ENCODE assay signal across 10 cellular contexts in genomic region chr3:112858410-112859069, GRCh38. TPM values are rescaled to one million over a fixed set of nuclear protein-coding genes. Genes with fewer than 3 reads are reported as not detected.
A peak's percentile ranks its signal among the peaks of the same experiment; 100 is the strongest.
DNase-seq lines count a peak whose midpoint lies in the region; ATAC-seq and TF ChIP-seq lines count a peak whose summit lies in the region.
"Had no signal": no experiment of that assay in that cellular context is flagged by ENCODE, and none has a peak within 500 bp of the region (broad histone marks: within the 10 kb centered on the region; RNA-seq: fewer than 3 reads in every experiment).

No MANE protein-coding gene starts in this region.

- intact Hi-C loops in activated naive CD4-positive, alpha-beta T cell treated with anti-CD3 and anti-CD28 coated beads for 36 hours (cut with micrococcal nuclease) = loop anchor here (1.0 to 2.0 kb wide), 2 partner anchors 115 to 122 kb away; no protein-coding TSS in a partner anchor

- H3K4me3 ChIP-seq in NB4 (ENCODE audit: low read depth, low read length) = no peak overlapping the region

- peak overlapping the region; percentile 64 for H3K27ac Mint-ChIP-seq in activated naive CD4-positive, alpha-beta T cell treated with anti-CD3 and anti-CD28 coated beads for 36 hours
- no peak overlapping the region for H3K27ac Mint-ChIP-seq in activated naive CD4-positive, alpha-beta T cell treated with anti-CD3 and anti-CD28 coated beads, Interleukin-2, amount 10 ng/mL, durations not matched to agents 7 days and 5 days
- peak overlapping the region; percentile 80 for H3K27ac Mint-ChIP-seq in activated naive CD8-positive, alpha-beta T cell treated with anti-CD3 and anti-CD28 coated beads, Interleukin-2, amount 50 U/mL, for 24 hours
- H3K27ac Mint-ChIP-seq in nephron progenitor cell = no peak overlapping the region

- no peak for TF ChIP-seq POLR2A in NB4 (IDR thresholded peaks at IDR 0.05; ENCODE audit: extremely low read depth, insufficient read length)

- H3K9me3 Mint-ChIP-seq in activated naive CD4-positive, alpha-beta T cell treated with anti-CD3 and anti-CD28 coated beads for 36 hours = peaks cover 7% of the 10 kb centered on the region
- H3K9me3 Mint-ChIP-seq in activated naive CD4-positive, alpha-beta T cell treated with anti-CD3 and anti-CD28 coated beads, Interleukin-2, amount 10 ng/mL, durations not matched to agents 7 days and 5 days = peaks cover 7% of the 10 kb centered on the region
- peaks cover 13% of the 10 kb centered on the region for H3K9me3 Mint-ChIP-seq in activated naive CD8-positive, alpha-beta T cell treated with anti-CD3 and anti-CD28 coated beads, Interleukin-2, amount 50 U/mL, for 24 hours
- peaks cover 29% of the 10 kb centered on the region for H3K9me3 Mint-ChIP-seq in nephron progenitor cell

- peak overlapping the region; percentile 14 for H3K4me3 Mint-ChIP-seq in activated naive CD4-positive, alpha-beta T cell treated with anti-CD3 and anti-CD28 coated beads for 36 hours
- no peak overlapping the region for H3K4me3 Mint-ChIP-seq in activated naive CD4-positive, alpha-beta T cell treated with anti-CD3 and anti-CD28 coated beads, Interleukin-2, amount 10 ng/mL, durations not matched to agents 7 days and 5 days
- H3K4me3 Mint-ChIP-seq in activated naive CD8-positive, alpha-beta T cell treated with anti-CD3 and anti-CD28 coated beads, Interleukin-2, amount 50 U/mL, for 24 hours = peak overlapping the region; percentile 49
- H3K4me3 Mint-ChIP-seq in nephron progenitor cell = no peak overlapping the region

- H3K27me3 Mint-ChIP-seq in activated naive CD4-positive, alpha-beta T cell treated with anti-CD3 and anti-CD28 coated beads for 36 hours (ENCODE audit: low read depth) = no peaks in the 10 kb centered on the region
- no peaks in the 10 kb centered on the region for H3K27me3 Mint-ChIP-seq in activated naive CD4-positive, alpha-beta T cell treated with anti-CD3 and anti-CD28 coated beads, Interleukin-2, amount 10 ng/mL, durations not matched to agents 7 days and 5 days
- H3K27me3 Mint-ChIP-seq in activated naive CD8-positive, alpha-beta T cell treated with anti-CD3 and anti-CD28 coated beads, Interleukin-2, amount 50 U/mL, for 24 hours = no peaks in the 10 kb centered on the region
- H3K27me3 Mint-ChIP-seq in nephron progenitor cell (ENCODE audit: low read depth, poor library complexity) = no peaks in the 10 kb centered on the region

- peak; percentile 22 for DNase-seq in activated naive CD4-positive, alpha-beta T cell treated with anti-CD3 and anti-CD28 coated beads for 36 hours
- no peak for DNase-seq in activated naive CD4-positive, alpha-beta T cell treated with anti-CD3 and anti-CD28 coated beads, Interleukin-2, amount 10 ng/mL, durations not matched to agents 7 days and 5 days
- DNase-seq in NB4 (ENCODE audit: low read depth) (peak; percentile 87), nephron progenitor cell (no peak), NCI-H748 treated with DMSO at 0.1 percent for 48 hours (lab: John Stamatoyannopoulos, UW) (no peak), NCI-H526 treated with DMSO at 0.1 percent for 48 hours (lab: John Stamatoyannopoulos, UW) (no peak)
- DNase-seq in activated naive CD8-positive, alpha-beta T cell treated with anti-CD3 and anti-CD28 coated beads, Interleukin-2, amount 50 U/mL, for 24 hours = peak; percentile 17
- DNase-seq in stimulated activated CD8-positive, alpha-beta memory T cell treated with anti-CD3 and anti-CD28 coated beads, Interleukin-4, amount 100 ng/mL, for 48 hours = peak; percentile 32
- DNase-seq: effector CD8-positive, alpha-beta T cell; kidney had no signal

- CTCF ChIA-PET in activated naive CD4-positive, alpha-beta T cell treated with anti-CD3 and anti-CD28 coated beads for 36 hours (lab: Charles Lee) = no interaction called here
- CTCF ChIA-PET in activated naive CD4-positive, alpha-beta T cell treated with anti-CD3 and anti-CD28 coated beads, Interleukin-2, amount 10 ng/mL, durations not matched to agents 7 days and 5 days (lab: Charles Lee) = interaction anchor here (1.0 kb wide), 1 partner anchor 121 kb away, joined by 4 read pairs; no protein-coding TSS in a partner anchor

- peak; percentile 88 for ATAC-seq in activated naive CD8-positive, alpha-beta T cell treated with anti-CD3 and anti-CD28 coated beads, Interleukin-2, amount 50 U/mL, for 24 hours

- H3K36me3 Mint-ChIP-seq in activated naive CD4-positive, alpha-beta T cell treated with anti-CD3 and anti-CD28 coated beads for 36 hours (ENCODE audit: low read depth) = no peaks in the 10 kb centered on the region
- H3K36me3 Mint-ChIP-seq in activated naive CD4-positive, alpha-beta T cell treated with anti-CD3 and anti-CD28 coated beads, Interleukin-2, amount 10 ng/mL, durations not matched to agents 7 days and 5 days = no peaks in the 10 kb centered on the region
- H3K36me3 Mint-ChIP-seq in activated naive CD8-positive, alpha-beta T cell treated with anti-CD3 and anti-CD28 coated beads, Interleukin-2, amount 50 U/mL, for 24 hours (ENCODE audit: low read depth) = peaks cover 2% of the 10 kb centered on the region
- no peaks in the 10 kb centered on the region for H3K36me3 Mint-ChIP-seq in nephron progenitor cell (ENCODE audit: low read depth)

- peaks cover 22% of the 10 kb centered on the region for H3K4me1 Mint-ChIP-seq in activated naive CD4-positive, alpha-beta T cell treated with anti-CD3 and anti-CD28 coated beads for 36 hours (ENCODE audit: low read depth)
- H3K4me1 Mint-ChIP-seq in activated naive CD4-positive, alpha-beta T cell treated with anti-CD3 and anti-CD28 coated beads, Interleukin-2, amount 10 ng/mL, durations not matched to agents 7 days and 5 days = peaks cover 17% of the 10 kb centered on the region
- peaks cover 36% of the 10 kb centered on the region for H3K4me1 Mint-ChIP-seq in activated naive CD8-positive, alpha-beta T cell treated with anti-CD3 and anti-CD28 coated beads, Interleukin-2, amount 50 U/mL, for 24 hours
- no peaks in the 10 kb centered on the region for H3K4me1 Mint-ChIP-seq in nephron progenitor cell

- TF ChIP-seq CTCF in NB4 (IDR thresholded peaks at IDR 0.05; ENCODE audit: low read depth, low read length) = no peak
- TF ChIP-seq CTCF in nephron progenitor cell (IDR thresholded peaks at IDR 0.05) = no peak

RNA-seq across cellular contexts. Expression of gene CD200R1L, which starts 11.9 kb away (rescaled TPM):
- total RNA-seq in activated naive CD4-positive, alpha-beta T cell treated with anti-CD3 and anti-CD28 coated beads for 36 hours = not detected
- total RNA-seq: kidney had no signal

Comparison
In these comparisons a context has a peak if more than half of its experiments do, and no peak if none do; other contexts are left out.
1. DNase-seq: peak in activated naive CD4-positive, alpha-beta T cell treated with anti-CD3 and anti-CD28 coated beads for 36 hours (single experiment), NB4 (single experiment), activated naive CD8-positive, alpha-beta T cell treated with anti-CD3 and anti-CD28 coated beads, Interleukin-2, amount 50 U/mL, for 24 hours (single experiment) and stimulated activated CD8-positive, alpha-beta memory T cell treated with anti-CD3 and anti-CD28 coated beads, Interleukin-4, amount 100 ng/mL, for 48 hours (single experiment); none in activated naive CD4-positive, alpha-beta T cell treated with anti-CD3 and anti-CD28 coated beads, Interleukin-2, amount 10 ng/mL, durations not matched to agents 7 days and 5 days (single experiment), nephron progenitor cell (single experiment), NCI-H748 treated with DMSO at 0.1 percent for 48 hours (single experiment) and NCI-H526 treated with DMSO at 0.1 percent for 48 hours (single experiment).
2. H3K27ac Mint-ChIP-seq: peak in activated naive CD4-positive, alpha-beta T cell treated with anti-CD3 and anti-CD28 coated beads for 36 hours (single experiment) and activated naive CD8-positive, alpha-beta T cell treated with anti-CD3 and anti-CD28 coated beads, Interleukin-2, amount 50 U/mL, for 24 hours (single experiment); none in activated naive CD4-positive, alpha-beta T cell treated with anti-CD3 and anti-CD28 coated beads, Interleukin-2, amount 10 ng/mL, durations not matched to agents 7 days and 5 days (single experiment) and nephron progenitor cell (single experiment).
3. H3K4me3 Mint-ChIP-seq: peak in activated naive CD4-positive, alpha-beta T cell treated with anti-CD3 and anti-CD28 coated beads for 36 hours (single experiment) and activated naive CD8-positive, alpha-beta T cell treated with anti-CD3 and anti-CD28 coated beads, Interleukin-2, amount 50 U/mL, for 24 hours (single experiment); none in activated naive CD4-positive, alpha-beta T cell treated with anti-CD3 and anti-CD28 coated beads, Interleukin-2, amount 10 ng/mL, durations not matched to agents 7 days and 5 days (single experiment) and nephron progenitor cell (single experiment).